ENCODE assay signal across 17 cellular contexts in the genomic region with DNA sequence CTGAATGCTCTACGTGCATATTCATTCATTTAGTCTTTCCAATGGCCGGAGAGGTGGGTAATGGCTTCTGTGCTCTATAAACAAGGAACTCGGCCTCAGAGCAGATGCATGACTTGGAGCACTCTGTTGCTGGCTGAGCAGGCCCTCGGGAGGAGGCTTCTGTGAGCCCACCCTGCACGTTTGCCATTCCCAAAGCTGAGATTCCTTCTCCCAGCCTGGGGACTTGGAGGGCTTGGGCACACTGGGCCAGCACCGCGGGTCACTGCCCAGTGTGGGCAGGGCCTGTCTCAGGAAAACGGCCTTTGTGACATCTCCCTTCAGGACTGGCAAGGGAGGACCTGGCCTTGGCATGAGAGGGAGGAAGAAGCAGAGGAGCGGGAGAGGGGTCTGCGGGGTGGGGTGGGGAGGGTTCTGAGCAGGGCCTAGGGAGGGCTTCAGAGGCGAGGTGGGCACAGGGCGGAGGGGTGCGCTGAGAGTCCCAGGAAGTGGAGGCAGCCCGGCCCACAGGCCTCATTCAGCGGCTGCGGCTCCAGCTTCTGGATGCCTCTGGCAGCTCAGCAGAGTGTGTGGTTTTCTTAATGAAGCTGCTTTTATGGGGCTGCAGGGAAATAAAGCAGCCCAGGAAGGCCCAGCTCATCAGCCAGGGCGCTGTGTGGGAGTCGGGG. TPM values are rescaled to one million over a fixed set of nuclear protein-coding genes. Genes with fewer than 3 reads are reported as not detected.
"Had no signal": no experiment of that assay in that cellular context is flagged by ENCODE, and none has a peak within 500 bp of the region (broad histone marks: within the 10 kb centered on the region; RNA-seq: fewer than 3 reads in every experiment).

No MANE protein-coding gene starts in this region.

- H3K4me3 ChIP-seq: colonic mucosa, psoas muscle, right lobe of liver, thyroid gland had no signal

- H3K36me3 ChIP-seq: colonic mucosa, right lobe of liver, thyroid gland had no signal

- H3K9me3 ChIP-seq: colonic mucosa, psoas muscle, right lobe of liver, thyroid gland had no signal

- H3K4me3 Mint-ChIP-seq: activated CD8-positive, alpha-beta T cell treated with anti-CD3 and anti-CD28 coated beads for 36 hours; activated T-helper 1 cell treated with anti-CD3 and anti-CD28 coated beads, Interleukin-12 subunit alpha, Interleukin-12 subunit beta, Interleukin-2, Interleukin-4 antibody, amounts not matched to agents 30 ng/mL and 10 ng/mL and 1 ng/mL, durations not matched to agents 14 hours and 24 hours and 36 hours; naive thymus-derived CD8-positive, alpha-beta T cell; stimulated activated effector memory CD8-positive, alpha-beta T cell treated with anti-CD3 and anti-CD28 coated beads, Interleukin-12 subunit alpha, Interleukin-12 subunit beta, amount 100 ng/mL, for 72 hours; WTC11 had no signal

- H3K9me3 Mint-ChIP-seq: activated CD8-positive, alpha-beta T cell treated with anti-CD3 and anti-CD28 coated beads for 36 hours; activated T-helper 1 cell treated with anti-CD3 and anti-CD28 coated beads, Interleukin-12 subunit alpha, Interleukin-12 subunit beta, Interleukin-2, Interleukin-4 antibody, amounts not matched to agents 30 ng/mL and 10 ng/mL and 1 ng/mL, durations not matched to agents 14 hours and 24 hours and 36 hours; naive thymus-derived CD8-positive, alpha-beta T cell; stimulated activated effector memory CD8-positive, alpha-beta T cell treated with anti-CD3 and anti-CD28 coated beads, Interleukin-12 subunit alpha, Interleukin-12 subunit beta, amount 100 ng/mL, for 72 hours; WTC11 had no signal

- ATAC-seq: activated CD8-positive, alpha-beta T cell treated with anti-CD3 and anti-CD28 coated beads for 36 hours; esophagus mucosa; left lobe of liver; naive thymus-derived CD8-positive, alpha-beta T cell; psoas muscle; right lobe of liver; stimulated activated effector memory CD8-positive, alpha-beta T cell treated with anti-CD3 and anti-CD28 coated beads, Interleukin-12 subunit alpha, Interleukin-12 subunit beta, amount 100 ng/mL, for 72 hours; WTC11 had no signal

- H3K4me1 ChIP-seq: colonic mucosa, right lobe of liver, thyroid gland had no signal

- DNase-seq: activated CD4-positive, alpha-beta T cell treated with anti-CD3 and anti-CD28 coated beads for 4 hours; activated CD8-positive, alpha-beta memory T cell treated with anti-CD3 and anti-CD28 coated beads, Interleukin-2, amount 50 U/mL, for 4 hours; activated CD8-positive, alpha-beta T cell treated with anti-CD3 and anti-CD28 coated beads for 36 hours; activated naive CD4-positive, alpha-beta T cell treated with anti-CD3 and anti-CD28 coated beads, Interleukin-2, amount 50 U/mL, for 16 hours; caudate nucleus; colonic mucosa; mammary epithelial cell; naive thymus-derived CD8-positive, alpha-beta T cell; occipital lobe; psoas muscle; thyroid gland had no signal

- H3K27me3 Mint-ChIP-seq: activated CD8-positive, alpha-beta T cell treated with anti-CD3 and anti-CD28 coated beads for 36 hours had no signal

- H3K27ac Mint-ChIP-seq: activated CD8-positive, alpha-beta T cell treated with anti-CD3 and anti-CD28 coated beads for 36 hours; activated T-helper 1 cell treated with anti-CD3 and anti-CD28 coated beads, Interleukin-12 subunit alpha, Interleukin-12 subunit beta, Interleukin-2, Interleukin-4 antibody, amounts not matched to agents 30 ng/mL and 10 ng/mL and 1 ng/mL, durations not matched to agents 14 hours and 24 hours and 36 hours; naive thymus-derived CD8-positive, alpha-beta T cell; stimulated activated effector memory CD8-positive, alpha-beta T cell treated with anti-CD3 and anti-CD28 coated beads, Interleukin-12 subunit alpha, Interleukin-12 subunit beta, amount 100 ng/mL, for 72 hours; WTC11 had no signal

- H3K4me1 Mint-ChIP-seq: naive thymus-derived CD8-positive, alpha-beta T cell; stimulated activated effector memory CD8-positive, alpha-beta T cell treated with anti-CD3 and anti-CD28 coated beads, Interleukin-12 subunit alpha, Interleukin-12 subunit beta, amount 100 ng/mL, for 72 hours; WTC11 had no signal

- H3K27me3 ChIP-seq: colonic mucosa, right lobe of liver, thyroid gland had no signal

- H3K36me3 Mint-ChIP-seq: naive thymus-derived CD8-positive, alpha-beta T cell; stimulated activated effector memory CD8-positive, alpha-beta T cell treated with anti-CD3 and anti-CD28 coated beads, Interleukin-12 subunit alpha, Interleukin-12 subunit beta, amount 100 ng/mL, for 72 hours; WTC11 had no signal

- H3K27ac ChIP-seq: colonic mucosa, psoas muscle, right lobe of liver, thyroid gland had no signal

RNA-seq across cellular contexts. Expression of a gene that starts 51.6 kb away (rescaled TPM):
- total RNA-seq: colonic mucosa, esophagus mucosa, mammary epithelial cell had no signal
- polyA plus RNA-seq: mammary epithelial cell had no signal
